In the genomic region with DNA sequence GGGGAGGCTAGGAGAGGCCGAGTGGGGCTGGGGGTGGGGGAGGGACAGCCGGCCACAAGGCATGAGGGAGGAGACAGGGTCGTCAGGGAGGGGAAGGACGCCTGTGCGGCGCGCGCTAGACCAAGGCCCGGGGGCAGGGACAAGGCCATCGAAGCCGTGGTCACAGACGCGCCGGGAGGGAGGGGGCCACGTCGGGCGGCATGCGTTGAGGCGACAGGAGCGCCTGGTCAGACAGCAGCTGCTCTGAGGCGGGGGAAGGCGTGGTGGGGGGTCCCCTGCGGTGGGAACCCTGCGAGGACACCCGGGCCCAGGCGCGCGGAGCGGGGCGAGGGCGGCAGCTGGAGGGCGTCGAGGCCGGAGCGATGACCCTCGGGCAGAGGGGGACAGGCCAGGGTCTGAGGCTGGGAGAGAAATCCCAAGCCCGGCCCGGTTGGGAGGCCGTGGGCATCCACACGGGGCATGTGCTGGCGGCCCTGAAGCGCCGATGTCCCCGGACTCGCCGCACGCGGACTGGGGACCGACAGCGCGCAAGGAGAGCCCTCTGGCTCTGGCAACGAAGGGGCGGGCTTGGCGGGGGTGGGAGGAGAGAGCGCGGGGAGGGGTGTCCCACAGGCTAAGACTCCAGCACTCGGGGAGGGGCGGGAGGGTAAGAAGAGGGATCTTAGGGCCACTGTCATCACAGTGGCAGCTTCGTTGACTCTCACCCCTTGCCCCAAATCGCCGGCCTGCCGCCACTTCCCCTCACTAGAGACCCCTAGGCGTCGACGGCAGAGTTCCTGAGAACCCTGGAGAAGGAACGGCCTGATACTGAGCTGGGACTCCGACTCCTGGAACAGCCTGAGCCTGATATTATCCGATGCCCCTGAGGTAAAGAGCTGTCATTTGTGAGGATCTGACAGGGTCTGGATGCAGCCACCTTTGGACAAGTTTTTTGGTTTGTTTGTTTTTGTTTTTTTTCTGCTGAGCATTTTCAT, we compare ENCODE assay signal across 13 cellular contexts. TPM values are rescaled to one million over a fixed set of nuclear protein-coding genes. Genes with fewer than 3 reads are reported as not detected.
DNase-seq lines count a peak whose midpoint lies in the region; ATAC-seq and TF ChIP-seq lines count a peak whose summit lies in the region.
"Had no signal": no experiment of that assay in that cellular context is flagged by ENCODE, and none has a peak within 500 bp of the region (broad histone marks: within the 10 kb centered on the region; RNA-seq: fewer than 3 reads in every experiment).

No MANE protein-coding gene starts in this region.

- H3K9ac ChIP-seq in HUES6 (ENCODE audit: low read length), result no peak overlapping the region

- peaks cover 21 to 26% (median 24%) of the 10 kb centered on the region in 3 donors for H3K4me1 Mint-ChIP-seq in CD8-positive, alpha-beta memory T cell
- peaks cover 33% of the 10 kb centered on the region for H3K4me1 Mint-ChIP-seq in nephron progenitor cell

- no peaks in the 10 kb centered on the region for H3K9me3 ChIP-seq in CD8-positive, alpha-beta memory T cell (ENCODE audit: low read length)
- no peaks in the 10 kb centered on the region for H3K9me3 ChIP-seq in HUES6 (ENCODE audit: control insufficient read depth, insufficient read depth, low read depth, low read length)

- ATAC-seq in esophagus mucosa, result peak; percentile 29
- ATAC-seq in HG02852 (IDR thresholded peaks at IDR 0.05; ENCODE audit: unreplicated experiment), result no peak

- H3K4me1 ChIP-seq in CD8-positive, alpha-beta memory T cell (ENCODE audit: insufficient read depth, low read length), result peaks cover 11% of the 10 kb centered on the region
- peaks cover 15% of the 10 kb centered on the region for H3K4me1 ChIP-seq in HUES6 (ENCODE audit: control insufficient read depth, insufficient read depth, low read length)

- H3K27ac ChIP-seq in CD8-positive, alpha-beta memory T cell (ENCODE audit: low read depth, low read length), result no peak overlapping the region
- no peak overlapping the region for H3K27ac ChIP-seq in HUES6 (ENCODE audit: low read depth, low read length)
- H3K27ac ChIP-seq: RWPE1 had no signal

- peak overlapping the region; percentile 56 to 83 (median 69) for H3K4me3 Mint-ChIP-seq in CD8-positive, alpha-beta memory T cell
- H3K4me3 Mint-ChIP-seq in nephron progenitor cell, result peak overlapping the region; percentile 51

- H3K36me3 ChIP-seq in CD8-positive, alpha-beta memory T cell (ENCODE audit: insufficient read depth, low read length), result no peaks in the 10 kb centered on the region
- no peaks in the 10 kb centered on the region for H3K36me3 ChIP-seq in HUES6 (ENCODE audit: control insufficient read depth, insufficient read depth, low read length)

- H3K9me3 Mint-ChIP-seq in CD8-positive, alpha-beta memory T cell, result no peaks in the 10 kb centered on the region
- H3K9me3 Mint-ChIP-seq in nephron progenitor cell, result no peaks in the 10 kb centered on the region

- POLR2A ChIA-PET in CD8-positive, alpha-beta memory T cell (lab: Charles Lee), result interaction anchor here (0.6 to 1.2 kb wide), 2 partner anchors 31 to 41 kb away, joined by 3 to 5 read pairs; no protein-coding TSS in a partner anchor

- peak in 1 of 5 donors; percentile 42 for DNase-seq in CD8-positive, alpha-beta memory T cell
- DNase-seq in nephron progenitor cell (peak; percentile 54), NOMO-1 treated with DMSO at 0.1 percent for 48 hours (lab: John Stamatoyannopoulos, UW; ENCODE audit: unreplicated experiment) (no peak), AG08395 (ENCODE audit: low spot score) (no peak)
- DNase-seq: NCI-H2081 treated with DMSO at 0.1 percent for 48 hours, occipital lobe, substantia nigra had no signal

- no peaks in the 10 kb centered on the region for H3K27me3 ChIP-seq in CD8-positive, alpha-beta memory T cell (ENCODE audit: insufficient read depth, low read length, poor library complexity, severe bottlenecking)
- H3K27me3 ChIP-seq in HUES6 (ENCODE audit: control insufficient read depth, insufficient read depth, low read length), result peaks cover 51% of the 10 kb centered on the region

- no peak for TF ChIP-seq CTCF in nephron progenitor cell (IDR thresholded peaks at IDR 0.05)

- peak overlapping the region in 7 of 8 donors; percentile 2 to 82 (median 48) for H3K27ac Mint-ChIP-seq in CD8-positive, alpha-beta memory T cell
- no peak overlapping the region for H3K27ac Mint-ChIP-seq in nephron progenitor cell

- peaks cover 11 to 27% of the 10 kb centered on the region in 2 donors for H3K27me3 Mint-ChIP-seq in CD8-positive, alpha-beta memory T cell
- peaks cover 36% of the 10 kb centered on the region for H3K27me3 Mint-ChIP-seq in nephron progenitor cell (ENCODE audit: low read depth, poor library complexity)

- no peak overlapping the region for H3K4me3 ChIP-seq in CD8-positive, alpha-beta memory T cell (ENCODE audit: low read length)
- peak overlapping the region; percentile 29 for H3K4me3 ChIP-seq in HUES6 (ENCODE audit: low read depth, low read length)

- CTCF ChIA-PET in CD8-positive, alpha-beta memory T cell (lab: Charles Lee), result interaction anchor here (0.7 to 1.2 kb wide), 5 partner anchors 9 to 80 kb away, joined by 3 to 4 read pairs (median 3); partner anchors contain the start of genes PCED1A and VPS16

- H3K36me3 Mint-ChIP-seq in CD8-positive, alpha-beta memory T cell, result no peaks in the 10 kb centered on the region
- H3K36me3 Mint-ChIP-seq in nephron progenitor cell (ENCODE audit: low read depth), result no peaks in the 10 kb centered on the region

RNA-seq across cellular contexts. Expression of gene TMEM239, which starts 5.0 kb away (rescaled TPM):
- total RNA-seq in CD8-positive, alpha-beta memory T cell, result not detected
- polyA plus RNA-seq in CD8-positive, alpha-beta memory T cell, result not detected
- total RNA-seq in esophagus mucosa, result not detected
- total RNA-seq: Daoy, occipital lobe had no signal
- polyA plus RNA-seq: esophagus had no signal

RNA-seq across cellular contexts. Expression of gene C20orf141, which starts 6.4 kb away (rescaled TPM):
- not detected for total RNA-seq in CD8-positive, alpha-beta memory T cell
- polyA plus RNA-seq in CD8-positive, alpha-beta memory T cell, result not detected
- total RNA-seq in esophagus mucosa, result not detected
- total RNA-seq: Daoy, occipital lobe had no signal
- polyA plus RNA-seq: esophagus had no signal

RNA-seq across cellular contexts. Expression of gene PCED1A, which starts 19.3 kb away (rescaled TPM):
- 10 to 100 TPM; 30.8 to 34.0 TPM for total RNA-seq in CD8-positive, alpha-beta memory T cell
- polyA plus RNA-seq in CD8-positive, alpha-beta memory T cell, result 20.2 TPM
- total RNA-seq in esophagus mucosa, result 16.5 TPM

RNA-seq across cellular contexts. Expression of gene VPS16, which starts 19.4 kb away (rescaled TPM):
- total RNA-seq in CD8-positive, alpha-beta memory T cell, result 10 to 100 TPM; 47.8 to 49.1 TPM
- polyA plus RNA-seq in CD8-positive, alpha-beta memory T cell, result 40.1 TPM
- total RNA-seq in esophagus mucosa, result 23.8 TPM

RNA-seq across cellular contexts. Expression of gene CPXM1, which starts 20.8 kb away (rescaled TPM):
- under 1 TPM; 0.46 to 0.71 TPM for total RNA-seq in CD8-positive, alpha-beta memory T cell
- polyA plus RNA-seq in CD8-positive, alpha-beta memory T cell, result not detected
- 2.0 TPM for total RNA-seq in esophagus mucosa
